ENCODE assay signal across 8 cellular contexts in genomic region chr1:211625040-211625439, GRCh38. TPM values are rescaled to one million over a fixed set of nuclear protein-coding genes. Genes with fewer than 3 reads are reported as not detected.
DNase-seq lines count a peak whose midpoint lies in the region; ATAC-seq and TF ChIP-seq lines count a peak whose summit lies in the region.

No MANE protein-coding gene starts in this region.

- TF ChIP-seq CTCF in cardiac muscle cell (IDR thresholded peaks at IDR 0.05; ENCODE audit: low read depth, low read length) (peak; percentile 34), right atrium auricular region (IDR thresholded peaks at IDR 0.05) (peak in 1 of 2 donors; percentile 54), Peyer's patch (IDR thresholded peaks at IDR 0.05) (peak in 5 of 6 experiments; percentile 12 to 55 (median 37)), foreskin fibroblast (IDR thresholded peaks at IDR 0.05; ENCODE audit: low read depth, low read length) (peak; percentile 25)

- DNase-seq in cardiac muscle cell (ENCODE audit: low read depth in 1 of 2, low spot score in 1 of 2) (peak in 1 of 2 donors; percentile 60), right atrium auricular region (ENCODE audit: low spot score) (no peak), Peyer's patch (peak in 2 of 3 donors; percentile 37 to 75), foreskin fibroblast (peak in 1 of 2 donors; percentile 62), NCI-H2196 (lab: John Stamatoyannopoulos, UW; ENCODE audit: unreplicated experiment) (no peak)

- no peaks in the 10 kb centered on the region for H3K27me3 ChIP-seq in cardiac muscle cell
- H3K27me3 ChIP-seq in right atrium auricular region = no peaks in the 10 kb centered on the region
- no peaks in the 10 kb centered on the region for H3K27me3 ChIP-seq in Peyer's patch

- H3K36me3 ChIP-seq in cardiac muscle cell = no peaks in the 10 kb centered on the region
- H3K36me3 ChIP-seq in right atrium auricular region = no peaks in the 10 kb centered on the region
- H3K36me3 ChIP-seq in Peyer's patch = no peaks in the 10 kb centered on the region

- no peak for TF ChIP-seq POLR2A in Peyer's patch (IDR thresholded peaks at IDR 0.05)

- H3K27ac ChIP-seq in cardiac muscle cell (no peak overlapping the region), right atrium auricular region (no peak overlapping the region), Peyer's patch (no peak overlapping the region)

- no peak for ATAC-seq in HG02981 (IDR thresholded peaks at IDR 0.05; ENCODE audit: unreplicated experiment)
- no peak for ATAC-seq in GM21367 (IDR thresholded peaks at IDR 0.05; ENCODE audit: unreplicated experiment)
- ATAC-seq in GM18858 (IDR thresholded peaks at IDR 0.05; ENCODE audit: unreplicated experiment) = no peak

- H3K4me3 ChIP-seq in cardiac muscle cell (no peak overlapping the region), right atrium auricular region (no peak overlapping the region), Peyer's patch (no peak overlapping the region), foreskin fibroblast (ENCODE audit: low read depth in 1 of 2, low read length in 2 of 2) (no peak overlapping the region)

- H3K4me1 ChIP-seq in cardiac muscle cell (ENCODE audit: low read depth) (peaks cover 14% of the 10 kb centered on the region), right atrium auricular region (peaks cover 0 to 8% of the 10 kb centered on the region in 2 donors), Peyer's patch (no peaks in the 10 kb centered on the region)

- no peaks in the 10 kb centered on the region for H3K9me3 ChIP-seq in cardiac muscle cell (ENCODE audit: low read depth)
- no peaks in the 10 kb centered on the region for H3K9me3 ChIP-seq in right atrium auricular region
- H3K9me3 ChIP-seq in Peyer's patch = no peaks in the 10 kb centered on the region

RNA-seq across cellular contexts. Expression of gene SLC30A1, which starts 46.1 kb away (rescaled TPM):
- total RNA-seq in cardiac muscle cell (8.1 and 10.8 TPM in 2 replicates), right atrium auricular region (10 to 100 TPM; 10.5 to 13.1 TPM), Peyer's patch (10 to 100 TPM in 3 of 4 donors, 1 to 10 TPM in 1; 5.8 to 44.7 (median 34.9) TPM)
- 6.8 and 7.1 TPM in 2 replicates for polyA plus RNA-seq in cardiac muscle cell

RNA-seq across cellular contexts. Expression of gene NEK2, which starts 50.4 kb away (rescaled TPM):
- total RNA-seq in cardiac muscle cell = 4.1 and 51.2 TPM in 2 replicates
- 6.7 and 49.0 TPM in 2 replicates for polyA plus RNA-seq in cardiac muscle cell
- total RNA-seq in right atrium auricular region = 1 to 10 TPM in 1 of 2 donors, not detected in 1; 2.2 TPM
- 10 to 100 TPM in 1 of 4 donors, 1 to 10 TPM in 3; 1.7 to 14.9 (median 5.8) TPM for total RNA-seq in Peyer's patch

Comparison
In these comparisons a context has a peak if more than half of its experiments do, and no peak if none do; other contexts are left out.
1. DNase-seq: peak in Peyer's patch (2 of 3); none in right atrium auricular region (single experiment) and NCI-H2196 (single experiment).